Comparison of ENCODE assay signal across 9 cellular contexts in genomic region chr11:76151561-76152085, GRCh38. TPM values are rescaled to one million over a fixed set of nuclear protein-coding genes. Genes with fewer than 3 reads are reported as not detected.
DNase-seq lines count a peak whose midpoint lies in the region; ATAC-seq, FAIRE-seq and TF ChIP-seq lines count a peak whose summit lies in the region.
"Had no signal": no experiment of that assay in that cellular context is flagged by ENCODE, and none has a peak within 500 bp of the region (broad histone marks: within the 10 kb centered on the region; RNA-seq: fewer than 3 reads in every experiment).

No MANE protein-coding gene starts in this region.

- dilution Hi-C loops in endothelial cell of umbilical vein (cut with MboI; ENCODE audit: extremely low pct_ligation_motif_present, low sequenced_read_pairs): no loop called here

- no peaks in the 10 kb centered on the region for H3K36me3 Mint-ChIP-seq in activated T-cell treated with anti-CD3 and anti-CD28 coated beads, Interleukin-2, amount 50 U/mL, for 72 hours (ENCODE audit: insufficient read depth in 2 of 2)

- no peaks in the 10 kb centered on the region for H3K9me3 Mint-ChIP-seq in activated T-cell treated with anti-CD3 and anti-CD28 coated beads, Interleukin-2, amount 50 U/mL, for 72 hours

- no peak overlapping the region for H3K27ac ChIP-seq in endothelial cell of umbilical vein (ENCODE audit: insufficient read depth, low read depth, low read length)
- H3K27ac ChIP-seq in subcutaneous abdominal adipose tissue (ENCODE audit: low read depth, low read length): peak overlapping the region; percentile 96
- H3K27ac ChIP-seq: adrenal gland had no signal

- DNase-seq in activated T-cell treated with anti-CD3 and anti-CD28 coated beads, Interleukin-2, amount 50 U/mL, for 72 hours: no peak
- no peak for DNase-seq in activated T-cell treated with anti-CD3 and anti-CD28 coated beads, Interleukin-2, amount 50 U/mL, for 1 hour
- DNase-seq in NCI-H2107 treated with DMSO at 0.1 percent for 48 hours (lab: John Stamatoyannopoulos, UW; ENCODE audit: unreplicated experiment): peak; percentile 96
- no peak for DNase-seq in endothelial cell of umbilical vein (ENCODE audit: low read depth, low spot score)
- no peak for DNase-seq in putamen (ENCODE audit: low spot score)
- no peak for DNase-seq in stimulated activated CD4-positive, alpha-beta T cell treated with anti-CD3 and anti-CD28 coated beads, Interleukin-4, amount 100 ng/mL, for 4 hours
- DNase-seq in sciatic nerve (ENCODE audit: low spot score): no peak

- H4K20me1 ChIP-seq in endothelial cell of umbilical vein (replicated peaks; ENCODE audit: control insufficient read depth, extremely low read depth, insufficient read depth, low read length): no peaks in the 10 kb centered on the region

- POLR2A ChIA-PET in endothelial cell of umbilical vein (lab: Charles Lee): no interaction called here

- FAIRE-seq in endothelial cell of umbilical vein (lab: Jason Lieb, UNC): no peak

- no peak for TF ChIP-seq CTCF in endothelial cell of umbilical vein (IDR thresholded peaks at IDR 0.05; ENCODE audit: extremely low read depth in 1 of 2, insufficient read depth in 1 of 2, low read depth in 1 of 2, low read length in 2 of 2)

- no peaks in the 10 kb centered on the region for H3K79me2 ChIP-seq in endothelial cell of umbilical vein (ENCODE audit: control insufficient read depth, insufficient read depth, low read length)

- H3K36me3 ChIP-seq in endothelial cell of umbilical vein (ENCODE audit: control insufficient read depth in 2 of 2, extremely low read depth in 1 of 2, insufficient read depth in 2 of 2, low read length in 2 of 2): no peaks in the 10 kb centered on the region
- H3K36me3 ChIP-seq in subcutaneous abdominal adipose tissue (ENCODE audit: control insufficient read depth in 5 of 5, insufficient read depth in 5 of 5, low read length in 5 of 5): no peaks in the 10 kb centered on the region
- H3K36me3 ChIP-seq: adrenal gland had no signal

- H3K9ac ChIP-seq in endothelial cell of umbilical vein (replicated peaks; ENCODE audit: extremely low read depth, insufficient read depth, low read length) (no peak overlapping the region), subcutaneous abdominal adipose tissue (ENCODE audit: low read length in 5 of 5) (peak overlapping the region in 3 of 5 donors; percentile 46 to 78 (median 68))

- H3K4me2 ChIP-seq in endothelial cell of umbilical vein (ENCODE audit: insufficient read depth, low read length): peak overlapping the region; percentile 23

- H3K9me3 ChIP-seq in endothelial cell of umbilical vein (replicated peaks; ENCODE audit: control insufficient read depth, insufficient read depth, low read length) (no peaks in the 10 kb centered on the region), subcutaneous abdominal adipose tissue (ENCODE audit: control insufficient read depth in 5 of 5, low read length in 5 of 5) (no peaks in the 10 kb centered on the region)
- H3K9me3 ChIP-seq: adrenal gland had no signal

- H3K4me3 ChIP-seq in endothelial cell of umbilical vein (replicated peaks in 1 of 3; ENCODE audit: insufficient read depth in 1 of 3, low read depth in 1 of 3, low read length in 3 of 3) (no peak overlapping the region), subcutaneous abdominal adipose tissue (ENCODE audit: low read depth in 1 of 5, low read length in 5 of 5) (peak overlapping the region; percentile 39 to 70 (median 65))

- intact Hi-C loops in endothelial cell of umbilical vein (cut with micrococcal nuclease): loop anchor here (1.0 to 5.0 kb wide), 5 partner anchors 119 to 445 kb away; no protein-coding TSS in a partner anchor
- intact Hi-C loops in sciatic nerve (cut with DNase I): loop anchor here (5.0 kb wide), 2 partner anchors 254 to 926 kb away; no protein-coding TSS in a partner anchor

- peaks cover 23% of the 10 kb centered on the region for H3K27me3 Mint-ChIP-seq in activated T-cell treated with anti-CD3 and anti-CD28 coated beads, Interleukin-2, amount 50 U/mL, for 72 hours (ENCODE audit: low read depth)

- H3K27ac Mint-ChIP-seq in activated T-cell treated with anti-CD3 and anti-CD28 coated beads, Interleukin-2, amount 50 U/mL, for 72 hours: peak overlapping the region; percentile 26

- peak overlapping the region; percentile 47 for H2AFZ ChIP-seq in endothelial cell of umbilical vein (ENCODE audit: low read depth, low read length)

- H3K9me1 ChIP-seq in endothelial cell of umbilical vein (replicated peaks; ENCODE audit: control insufficient read depth, extremely low read depth, insufficient read depth, low read length): no peaks in the 10 kb centered on the region

- BruUV-seq in endothelial cell of umbilical vein (replicated peaks; lab: Mats Ljungman, UMichigan): no TSS peak

- peaks cover 25% of the 10 kb centered on the region for H3K4me1 Mint-ChIP-seq in activated T-cell treated with anti-CD3 and anti-CD28 coated beads, Interleukin-2, amount 50 U/mL, for 72 hours (ENCODE audit: low read depth)

- TF ChIP-seq POLR2A in endothelial cell of umbilical vein (IDR thresholded peaks at IDR 0.05; ENCODE audit: low read depth, low read length): no peak

- peak overlapping the region; percentile 77 to 80 for H3K4me3 Mint-ChIP-seq in activated T-cell treated with anti-CD3 and anti-CD28 coated beads, Interleukin-2, amount 50 U/mL, for 72 hours

- H3K4me1 ChIP-seq in endothelial cell of umbilical vein (ENCODE audit: control insufficient read depth, extremely low read depth, insufficient read depth, low read length) (no peaks in the 10 kb centered on the region), subcutaneous abdominal adipose tissue (ENCODE audit: control insufficient read depth in 5 of 5, insufficient read depth in 5 of 5, low read length in 5 of 5) (peaks cover 9 to 40% (median 33%) of the 10 kb centered on the region in 5 donors)

- H3K27me3 ChIP-seq in endothelial cell of umbilical vein (ENCODE audit: control insufficient read depth in 2 of 2, insufficient read depth in 2 of 2, low read length in 2 of 2) (no peaks in the 10 kb centered on the region), subcutaneous abdominal adipose tissue (ENCODE audit: control insufficient read depth in 5 of 5, insufficient read depth in 4 of 5, low read length in 5 of 5) (no peaks in the 10 kb centered on the region)
- H3K27me3 ChIP-seq: adrenal gland had no signal

- CTCF ChIA-PET in endothelial cell of umbilical vein (lab: Charles Lee): interaction anchor here (0.7 to 2.6 kb wide), 81 partner anchors 8 to 554 kb away, joined by 3 to 288 read pairs (median 5); partner anchors contain the start of gene UVRAG

- peak; percentile 17 for ATAC-seq in activated T-cell treated with anti-CD3 and anti-CD28 coated beads, Interleukin-2, amount 50 U/mL, for 72 hours (replicated peaks in 1 of 2)
- ATAC-seq in sciatic nerve: no peak

TF ChIP-seq in endothelial cell of umbilical vein, 7 proteins besides CTCF, POLR2A, EP300 and RAD21:
- TF ChIP-seq GATA2 (IDR thresholded peaks at IDR 0.05; ENCODE audit: insufficient read depth, insufficient read length, low read depth, low read length): no peak
- no peak for TF ChIP-seq EZH2 (IDR thresholded peaks at IDR 0.05; ENCODE audit: borderline replicate concordance, low read depth, low read length, severe bottlenecking)
- TF ChIP-seq MYC (IDR thresholded peaks at IDR 0.05; ENCODE audit: low read depth, low read length): no peak
- TF ChIP-seq MAX (IDR thresholded peaks at IDR 0.05; ENCODE audit: insufficient read depth, insufficient read length): no peak
- TF ChIP-seq FOS (IDR thresholded peaks at IDR 0.05; ENCODE audit: borderline replicate concordance, insufficient read depth, low read length): no peak
- no peak for TF ChIP-seq POLR2AphosphoS5 (IDR thresholded peaks at IDR 0.05; ENCODE audit: insufficient read depth, low read depth, low read length)
- TF ChIP-seq JUN (IDR thresholded peaks at IDR 0.05; ENCODE audit: borderline replicate concordance, insufficient read depth, insufficient read length, low read depth): no peak

RNA-seq across cellular contexts. Expression of gene WNT11, which starts 54.7 kb away (rescaled TPM):
- under 1 TPM; 0.12 to 0.16 TPM for total RNA-seq in activated T-cell treated with anti-CD3 and anti-CD28 coated beads, Interleukin-2, amount 50 U/mL, for 72 hours
- not detected in 2 replicates for total RNA-seq in endothelial cell of umbilical vein
- polyA plus RNA-seq in endothelial cell of umbilical vein: 0.03 TPM in 1 of 2 replicates, not detected in the other
- 0.03 TPM in 1 of 2 replicates, not detected in the other for polyA plus RNA-seq in endothelial cell of umbilical vein (2011; cell fraction: cytosol; rRNA removed)
- polyA plus RNA-seq in endothelial cell of umbilical vein (2011; cell fraction: nucleus; rRNA removed): not detected in 2 replicates
- 0.37 TPM in 1 of 2 replicates, not detected in the other for polyA plus RNA-seq in endothelial cell of umbilical vein (2012)
- polyA minus RNA-seq in endothelial cell of umbilical vein: not detected in 2 replicates
- 1.1 TPM for polyA minus RNA-seq in endothelial cell of umbilical vein (2011; cell fraction: cytosol; rRNA and poly(A)+ RNA removed)
- polyA minus RNA-seq in endothelial cell of umbilical vein (2011; cell fraction: nucleus; rRNA and poly(A)+ RNA removed): not detected in 2 replicates
- total RNA-seq in sciatic nerve: 11.6 TPM

Comparison
In these comparisons a context has a peak if more than half of its experiments do, and no peak if none do; other contexts are left out.
1. H3K4me3 ChIP-seq: peak in subcutaneous abdominal adipose tissue (5 of 5); none in endothelial cell of umbilical vein (0 of 3).
2. RNA of gene WNT11, which starts 54.7 kb away (total RNA-seq): 11.6 TPM in sciatic nerve (single experiment); 0.12 to 0.16 TPM in activated T-cell treated with anti-CD3 and anti-CD28 coated beads, Interleukin-2, amount 50 U/mL, for 72 hours and not detected in endothelial cell of umbilical vein; every median in the first group is over 10 times any median in the second.